In genomic region chr14:39873793-39874192, GRCh38 we compare ENCODE assay signal across 15 cellular contexts.
"Had no signal": no experiment of that assay in that cellular context is flagged by ENCODE, and none has a peak within 500 bp of the region (broad histone marks: within the 10 kb centered on the region; RNA-seq: fewer than 3 reads in every experiment).

No MANE protein-coding gene starts in this region.

- DNase-seq: activated CD4-positive, alpha-beta T cell treated with anti-CD3 and anti-CD28 coated beads, Interleukin-2, amount 10 ng/mL, durations not matched to agents 24 days and 14 days; activated CD4-positive, CD25-positive, alpha-beta regulatory T cell; activated CD8-positive, alpha-beta memory T cell treated with anti-CD3 and anti-CD28 coated beads, Interleukin-2, amount 50 U/mL, for 48 hours; activated gamma-delta T cell treated with Interleukin-2 at 50 U/mL for 16 hours; activated T-cell treated with anti-CD3 and anti-CD28 coated beads, Interleukin-2, amount 50 U/mL, for 72 hours; amygdala; body of pancreas; foreskin melanocyte; left cardiac atrium; midbrain; psoas muscle; stimulated activated CD4-positive, alpha-beta T cell treated with anti-CD3 and anti-CD28 coated beads, Interleukin-1b, Interleukin-23, amount 100 ng/mL, for 48 hours; stimulated activated naive CD8-positive, alpha-beta T cell treated with anti-CD3 and anti-CD28 coated beads, Interleukin-15, amount 100 ng/mL, for 72 hours had no signal

- H3K27me3 ChIP-seq: body of pancreas had no signal

- H3K27ac ChIP-seq: body of pancreas, coronary artery, psoas muscle had no signal

- H3K4me1 ChIP-seq: body of pancreas, psoas muscle had no signal

- H3K9me3 ChIP-seq: body of pancreas, psoas muscle had no signal

- H3K4me3 ChIP-seq: body of pancreas, coronary artery, lung, psoas muscle had no signal
